Comparison of ENCODE assay signal across 9 cellular contexts in the genomic region with DNA sequence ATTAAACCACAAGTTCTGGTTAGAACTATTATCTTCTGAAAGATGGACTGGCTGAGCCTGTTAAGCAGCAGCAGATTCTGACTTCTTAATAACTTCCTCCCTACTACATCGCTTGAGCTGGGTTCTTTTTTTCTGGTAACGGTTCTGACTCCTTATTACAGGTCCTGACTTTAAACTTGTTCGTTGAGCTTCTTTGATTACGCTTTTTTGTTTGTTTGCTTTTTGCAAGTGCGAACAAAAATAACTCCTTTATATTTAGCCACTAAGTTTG. TPM values are rescaled to one million over a fixed set of nuclear protein-coding genes. Genes with fewer than 3 reads are reported as not detected.
DNase-seq lines count a peak whose midpoint lies in the region; ATAC-seq, FAIRE-seq and TF ChIP-seq lines count a peak whose summit lies in the region.
"Had no signal": no experiment of that assay in that cellular context is flagged by ENCODE, and none has a peak within 500 bp of the region (broad histone marks: within the 10 kb centered on the region; RNA-seq: fewer than 3 reads in every experiment).

No MANE protein-coding gene starts in this region.

- peak overlapping the region; percentile 97 for H3K9ac ChIP-seq in DND-41 (ENCODE audit: low read depth, low read length)

- FAIRE-seq in endometrium (lab: Jason Lieb, UNC), result peak; percentile 12

- DNase-seq in DND-41 (no peak), NOMO-1 treated with dmso at 0.1 percent for 144 hours (lab: John Stamatoyannopoulos, UW; ENCODE audit: unreplicated experiment) (peak; percentile 17), osteoblast (ENCODE audit: insufficient read length, low spot score, missing footprints) (no peak), NCI-H446 treated with DMSO at 0.1 percent for 48 hours (lab: John Stamatoyannopoulos, UW) (no peak), SHP77 treated with DMSO at 0.1 percent for 48 hours (lab: John Stamatoyannopoulos, UW) (no peak), sciatic nerve (ENCODE audit: low spot score) (no peak)

- H3K4me3 ChIP-seq in DND-41 (ENCODE audit: low read depth in 1 of 2, low read length in 2 of 2), result peak overlapping the region; percentile 98 to 100
- H3K4me3 ChIP-seq in osteoblast (ENCODE audit: insufficient read depth, low read length), result peak overlapping the region; percentile 97

- no peaks in the 10 kb centered on the region for H3K27me3 ChIP-seq in DND-41 (ENCODE audit: insufficient read depth, low read length, poor library complexity)
- no peaks in the 10 kb centered on the region for H3K27me3 ChIP-seq in osteoblast (ENCODE audit: insufficient read depth, low read length)

- H3K36me3 ChIP-seq in DND-41 (ENCODE audit: insufficient read depth, low read length) (no peaks in the 10 kb centered on the region; the same call in 1 of the 2 replicates), osteoblast (ENCODE audit: insufficient read depth, low read length) (no peaks in the 10 kb centered on the region)

- peaks cover 38% of the 10 kb centered on the region for H3K4me1 ChIP-seq in DND-41 (ENCODE audit: insufficient read depth, low read length)
- H3K4me1 ChIP-seq in osteoblast (ENCODE audit: insufficient read depth, low read length), result peaks cover 14% of the 10 kb centered on the region

- peak overlapping the region; percentile 80 for H3K4me2 ChIP-seq in DND-41 (ENCODE audit: insufficient read depth, low read length)
- peak overlapping the region; percentile 84 for H3K4me2 ChIP-seq in osteoblast (ENCODE audit: insufficient read depth, low read length)

- H4K20me1 ChIP-seq in DND-41 (ENCODE audit: insufficient read depth, low read length) (peaks cover 11% of the 10 kb centered on the region; the same call in 1 of the 2 replicates), osteoblast (ENCODE audit: insufficient read depth, low read length) (peaks cover 25% of the 10 kb centered on the region)

- H3K9me3 ChIP-seq in DND-41 (ENCODE audit: insufficient read depth, low read length, severe bottlenecking) (no peaks in the 10 kb centered on the region), osteoblast (ENCODE audit: low read depth, low read length) (no peaks in the 10 kb centered on the region)

- intact Hi-C loops in sciatic nerve (cut with DNase I), result loop anchor here (10.0 kb wide), 1 partner anchor 88 kb away; no protein-coding TSS in a partner anchor

- peak overlapping the region; percentile 73 for H3K27ac ChIP-seq in DND-41 (ENCODE audit: low read length)
- peak overlapping the region; percentile 19 for H3K27ac ChIP-seq in osteoblast (ENCODE audit: low read depth, low read length)

- TF ChIP-seq CTCF in DND-41 (IDR thresholded peaks at IDR 0.05; ENCODE audit: borderline replicate concordance, extremely low read depth, low read length, poor library complexity, severe bottlenecking) (no peak), osteoblast (IDR thresholded peaks at IDR 0.05; ENCODE audit: extremely low read depth, low read depth, low read length) (no peak)

- no peak for ATAC-seq in DND-41 (ENCODE audit: insufficient read depth, low read depth)
- no peak for ATAC-seq in GM21381 (IDR thresholded peaks at IDR 0.05; ENCODE audit: unreplicated experiment)
- no peak for ATAC-seq in sciatic nerve

- H2AFZ ChIP-seq in DND-41 (ENCODE audit: low read depth, low read length) (no peak overlapping the region), osteoblast (ENCODE audit: low read length) (peak overlapping the region; percentile 71)

- peaks cover 60% of the 10 kb centered on the region for H3K79me2 ChIP-seq in DND-41 (ENCODE audit: insufficient read depth, low read length)
- peaks cover 55% of the 10 kb centered on the region for H3K79me2 ChIP-seq in osteoblast (ENCODE audit: insufficient read depth, low read length)

RNA-seq across cellular contexts. Expression of a gene that starts 1.1 kb away (rescaled TPM):
- total RNA-seq in osteoblast (9.0 and 9.7 TPM in 2 replicates), sciatic nerve (31.1 TPM)

RNA-seq across cellular contexts. Expression of a gene that starts 22.0 kb away (rescaled TPM):
- total RNA-seq in osteoblast (not detected in 2 replicates), sciatic nerve (0.62 TPM)
- total RNA-seq: HT1080 had no signal

RNA-seq across cellular contexts. Expression of a gene that starts 38.7 kb away (rescaled TPM):
- total RNA-seq in osteoblast (24.2 and 29.7 TPM in 2 replicates), sciatic nerve (13.9 TPM)

RNA-seq across cellular contexts. Expression of a gene that starts 58.4 kb away (rescaled TPM):
- total RNA-seq in osteoblast (under 0.01 TPM in 1 of 2 replicates, not detected in the other), sciatic nerve (not detected)
- total RNA-seq: HT1080 had no signal
